In genomic region chr4:118727360-118727759, GRCh38 we compare ENCODE assay signal across 28 cellular contexts.
"Had no signal": no experiment of that assay in that cellular context is flagged by ENCODE, and none has a peak within 500 bp of the region (broad histone marks: within the 10 kb centered on the region; RNA-seq: fewer than 3 reads in every experiment).

No MANE protein-coding gene starts in this region.

- DNase-seq: activated B cell treated with CpG ODN at 0.5 μM for 24 hours; activated CD4-positive, alpha-beta T cell treated with anti-CD3 and anti-CD28 coated beads for 1 hour; activated CD4-positive, alpha-beta T cell treated with anti-CD3 and anti-CD28 coated beads, Interleukin-2, amount 10 ng/mL, durations not matched to agents 24 days and 14 days; activated CD4-positive, alpha-beta T cell treated with anti-CD3 and anti-CD28 coated beads, Interleukin-2, amount 50 U/mL, for 48 hours; activated CD8-positive, alpha-beta memory T cell treated with anti-CD3 and anti-CD28 coated beads, Interleukin-2, amount 10 ng/mL, durations not matched to agents 7 days and 5 days; activated gamma-delta T cell; activated naive CD4-positive, alpha-beta T cell treated with anti-CD3 and anti-CD28 coated beads, Interleukin-2, amount 10 ng/mL, durations not matched to agents 7 days and 5 days; activated naive CD8-positive, alpha-beta T cell treated with anti-CD3 and anti-CD28 coated beads for 36 hours; activated T-cell treated with anti-CD3 and anti-CD28 coated beads, Interleukin-2, amount 50 U/mL, for 48 hours; cerebellar nuclear complex; NCI-H1092; NCI-H1417; NCI-H1694; NCI-H2029; NCI-H2107; NCI-H345; NCI-H510A; NCI-H526 treated with DMSO at 0.1 percent for 48 hours; NK-92 treated with Interleukin-12 subunit alpha and Interleukin-12 subunit beta, amount 100 ng/mL, for 24 hours; OCI-M1; RPMI8226; T-cell; T-helper 2 cell; T1000 had no signal

- H3K27ac ChIP-seq: SK-N-MC had no signal

- ATAC-seq: activated CD8-positive, alpha-beta memory T cell treated with anti-CD3 and anti-CD28 coated beads, Interleukin-2, amount 10 ng/mL, durations not matched to agents 7 days and 5 days; activated T-helper 17 cell treated with anti-CD3 and anti-CD28 coated beads, Interleukin-2, amount 50 U/mL, for 72 hours; Panc1; Right ventricle myocardium inferior; T-cell had no signal

- H3K4me3 ChIP-seq: SK-N-MC had no signal
